Comparison of ENCODE assay signal across 8 cellular contexts in genomic region chr1:121519042-121519755, GRCh38.
DNase-seq lines count a peak whose midpoint lies in the region; ATAC-seq and TF ChIP-seq lines count a peak whose summit lies in the region.

No MANE protein-coding gene starts in this region.

- H3K27me3 ChIP-seq in mammary epithelial cell (ENCODE audit: insufficient read depth, low read length) = no peaks in the 10 kb centered on the region
- no peaks in the 10 kb centered on the region for H3K27me3 ChIP-seq in kidney epithelial cell (ENCODE audit: control insufficient read depth, insufficient read depth, low read length)

- H3K36me3 ChIP-seq in mammary epithelial cell (ENCODE audit: insufficient read depth, low read length) (no peaks in the 10 kb centered on the region), kidney epithelial cell (ENCODE audit: control insufficient read depth, insufficient read depth, low read length) (no peaks in the 10 kb centered on the region)

- H4K20me1 ChIP-seq in mammary epithelial cell (ENCODE audit: insufficient read depth, low read length) = no peaks in the 10 kb centered on the region

- peak overlapping the region; percentile 22 for H3K9ac ChIP-seq in mammary epithelial cell (ENCODE audit: insufficient read depth, low read length)

- CTCF ChIA-PET in WTC11 (lab: Charles Lee) (no interaction called here), mammary epithelial cell (lab: Charles Lee; ENCODE audit: low non-redundant PET) (no interaction called here)

- 4% methylated on average over 15 of the region's 75 CpGs for WGBS in mammary epithelial cell (ENCODE audit: low coverage, missing lambda C conversion rate)

- no peak overlapping the region for H3K4me3 ChIP-seq in GM12865 (ENCODE audit: low read depth, low read length)
- H3K4me3 ChIP-seq in NB4 (ENCODE audit: low read depth, low read length) = peak overlapping the region; percentile 58
- peak overlapping the region; percentile 52 to 63 (median 60) for H3K4me3 ChIP-seq in mammary epithelial cell (replicated peaks in 1 of 3; ENCODE audit: insufficient read depth in 1 of 3, low read depth in 2 of 3, low read length in 3 of 3)
- H3K4me3 ChIP-seq in kidney epithelial cell (ENCODE audit: low read depth, low read length) = peak overlapping the region; percentile 54

- H3K27me3 Mint-ChIP-seq in WTC11 (ENCODE audit: low read depth) = peaks cover 15% of the 10 kb centered on the region

- peak overlapping the region; percentile 96 for H2AFZ ChIP-seq in mammary epithelial cell (ENCODE audit: low read depth, low read length)

- H3K36me3 Mint-ChIP-seq in WTC11 = no peaks in the 10 kb centered on the region

- POLR2A ChIA-PET in WTC11 (lab: Charles Lee) = interaction anchor here (0.8 to 1.8 kb wide), 4 partner anchors 19 to 565 kb away, joined by 3 to 7 read pairs (median 3); no protein-coding TSS in a partner anchor

- peak; percentile 0 for DNase-seq in GM12865 (ENCODE audit: low read depth)
- DNase-seq in NB4 (ENCODE audit: low read depth) = peak; percentile 88
- DNase-seq in WTC11 (ENCODE audit: low spot score) = peak; percentile 83
- DNase-seq in mammary epithelial cell = peak; percentile 68
- DNase-seq in kidney epithelial cell (ENCODE audit: low read depth) = no peak
- DNase-seq in stimulated activated CD4-positive, alpha-beta T cell treated with anti-CD3 and anti-CD28 coated beads, Interleukin-2, amount 100 ng/mL, for 24 hours = peak; percentile 79 to 89
- no peak for DNase-seq in GM13977 (ENCODE audit: low spot score)
- no peak for DNase-seq in A172 (ENCODE audit: low spot score)

- no peak overlapping the region for H3K27ac ChIP-seq in mammary epithelial cell (ENCODE audit: insufficient read depth, low read depth, low read length)

- peak; percentile 95 for ATAC-seq in WTC11

- in situ Hi-C loops in mammary epithelial cell (cut with MboI; ENCODE audit: low sequenced_read_pairs in 2 of 2) = no loop called here
- in situ Hi-C loops in GM13977 (cut with MboI; ENCODE audit: low pct_unique_long_range_greater_than_20kb, low sequenced_read_pairs, unreplicated experiment) = no loop called here

- peak overlapping the region; percentile 84 for H3K4me2 ChIP-seq in mammary epithelial cell (ENCODE audit: insufficient read depth, low read depth, low read length)

- dilution Hi-C loops in mammary epithelial cell (cut with HindIII; ENCODE audit: low sequenced_read_pairs) = no loop called here

- H3K9me3 Mint-ChIP-seq in WTC11 = peaks cover 12% of the 10 kb centered on the region

- peak overlapping the region; percentile 89 for H3K27ac Mint-ChIP-seq in WTC11

- peak overlapping the region; percentile 78 for H3K4me3 Mint-ChIP-seq in WTC11

- intact Hi-C loops in mammary epithelial cell (cut with micrococcal nuclease) = loop anchor here (10.0 kb wide), 1 partner anchor 74 kb away; no protein-coding TSS in a partner anchor

- H3K79me2 ChIP-seq in mammary epithelial cell (ENCODE audit: insufficient read depth, low read length) = no peaks in the 10 kb centered on the region

- TF ChIP-seq CTCF in GM12865 (IDR thresholded peaks at IDR 0.05; ENCODE audit: insufficient read depth, low read depth, low read length, missing control alignments) = no peak
- no peak for TF ChIP-seq CTCF in NB4 (IDR thresholded peaks at IDR 0.05; ENCODE audit: low read depth, low read length)
- no peak for TF ChIP-seq CTCF in WTC11 (IDR thresholded peaks at IDR 0.05)
- TF ChIP-seq CTCF in mammary epithelial cell (conservative IDR thresholded peaks at IDR 0.05 in 1 of 2, IDR thresholded peaks at IDR 0.05 in 1 of 2; ENCODE audit: extremely low read depth in 1 of 2, insufficient read depth in 1 of 2, low read depth in 1 of 2, low read length in 2 of 2) = no peak
- no peak for TF ChIP-seq CTCF in kidney epithelial cell (IDR thresholded peaks at IDR 0.05; ENCODE audit: insufficient read depth, low read length, poor library complexity, severe bottlenecking)
- TF ChIP-seq CTCF in GM13977 (IDR thresholded peaks at IDR 0.05; ENCODE audit: extremely low read depth, insufficient read depth, missing control alignments) = no peak

- H3K4me1 Mint-ChIP-seq in WTC11 = peaks cover 22% of the 10 kb centered on the region

- peaks cover 8% of the 10 kb centered on the region for H3K4me1 ChIP-seq in mammary epithelial cell (ENCODE audit: insufficient read depth, low read length)

- no peaks in the 10 kb centered on the region for H3K9me3 ChIP-seq in mammary epithelial cell (replicated peaks; ENCODE audit: insufficient read depth, low read length)

- no TSS peak for BruUV-seq in mammary epithelial cell (replicated peaks; lab: Mats Ljungman, UMichigan)

- TF ChIP-seq POLR2A in NB4 (IDR thresholded peaks at IDR 0.05; ENCODE audit: extremely low read depth, insufficient read length) = no peak

TF ChIP-seq in WTC11, 78 proteins besides CTCF, POLR2A, EP300 and RAD21 (continues in another document):
- TF ChIP-seq ZNF138 (CRISPR knock-in tag; conservative IDR thresholded peaks at IDR 0.05) = no peak
- peak; percentile 90 for TF ChIP-seq USF2 (CRISPR knock-in tag; IDR thresholded peaks at IDR 0.05)
- TF ChIP-seq CDX4 (CRISPR knock-in tag; IDR thresholded peaks at IDR 0.05; ENCODE audit: borderline replicate concordance) = no peak
- TF ChIP-seq, protein P1, sequence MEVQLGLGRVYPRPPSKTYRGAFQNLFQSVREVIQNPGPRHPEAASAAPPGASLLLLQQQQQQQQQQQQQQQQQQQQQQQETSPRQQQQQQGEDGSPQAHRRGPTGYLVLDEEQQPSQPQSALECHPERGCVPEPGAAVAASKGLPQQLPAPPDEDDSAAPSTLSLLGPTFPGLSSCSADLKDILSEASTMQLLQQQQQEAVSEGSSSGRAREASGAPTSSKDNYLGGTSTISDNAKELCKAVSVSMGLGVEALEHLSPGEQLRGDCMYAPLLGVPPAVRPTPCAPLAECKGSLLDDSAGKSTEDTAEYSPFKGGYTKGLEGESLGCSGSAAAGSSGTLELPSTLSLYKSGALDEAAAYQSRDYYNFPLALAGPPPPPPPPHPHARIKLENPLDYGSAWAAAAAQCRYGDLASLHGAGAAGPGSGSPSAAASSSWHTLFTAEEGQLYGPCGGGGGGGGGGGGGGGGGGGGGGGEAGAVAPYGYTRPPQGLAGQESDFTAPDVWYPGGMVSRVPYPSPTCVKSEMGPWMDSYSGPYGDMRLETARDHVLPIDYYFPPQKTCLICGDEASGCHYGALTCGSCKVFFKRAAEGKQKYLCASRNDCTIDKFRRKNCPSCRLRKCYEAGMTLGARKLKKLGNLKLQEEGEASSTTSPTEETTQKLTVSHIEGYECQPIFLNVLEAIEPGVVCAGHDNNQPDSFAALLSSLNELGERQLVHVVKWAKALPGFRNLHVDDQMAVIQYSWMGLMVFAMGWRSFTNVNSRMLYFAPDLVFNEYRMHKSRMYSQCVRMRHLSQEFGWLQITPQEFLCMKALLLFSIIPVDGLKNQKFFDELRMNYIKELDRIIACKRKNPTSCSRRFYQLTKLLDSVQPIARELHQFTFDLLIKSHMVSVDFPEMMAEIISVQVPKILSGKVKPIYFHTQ (CRISPR knock-in tag; IDR thresholded peaks at IDR 0.05) = no peak
- peak; percentile 69; the same call in 1 of the 2 replicates for TF ChIP-seq ZNF232 (CRISPR knock-in tag; IDR thresholded peaks at IDR 0.05)
- peak; percentile 71 for TF ChIP-seq FOXK1 (CRISPR knock-in tag; IDR thresholded peaks at IDR 0.05)
- TF ChIP-seq TCF7 (CRISPR knock-in tag; IDR thresholded peaks at IDR 0.05; ENCODE audit: low read depth) = peak; percentile 87; the same call in 1 of the 2 replicates
- TF ChIP-seq ZNF425 (CRISPR knock-in tag; conservative IDR thresholded peaks at IDR 0.05) = no peak
- 0 out of 2 replicates have a peak, but pooled peaks have one; percentile 76 for TF ChIP-seq E2F4 (CRISPR knock-in tag; IDR thresholded peaks at IDR 0.05; ENCODE audit: borderline replicate concordance, low read depth)
- no peak for TF ChIP-seq TEAD4 (CRISPR knock-in tag; IDR thresholded peaks at IDR 0.05)
- peak; percentile 74; the same call in 1 of the 2 replicates for TF ChIP-seq ESRRA (CRISPR knock-in tag; IDR thresholded peaks at IDR 0.05; ENCODE audit: borderline replicate concordance)

Comparison
In these comparisons a context has a peak if more than half of its experiments do, and no peak if none do; other contexts are left out.
1. DNase-seq: peak in GM12865 (single experiment), NB4 (single experiment), WTC11 (single experiment), mammary epithelial cell (single experiment) and stimulated activated CD4-positive, alpha-beta T cell treated with anti-CD3 and anti-CD28 coated beads, Interleukin-2, amount 100 ng/mL, for 24 hours (2 of 2); none in kidney epithelial cell (single experiment), GM13977 (single experiment) and A172 (single experiment).